Comparison of ENCODE assay signal across 8 cellular contexts in genomic region chr1:236604218-236605029, GRCh38. TPM values are rescaled to one million over a fixed set of nuclear protein-coding genes. Genes with fewer than 3 reads are reported as not detected.
DNase-seq lines count a peak whose midpoint lies in the region; ATAC-seq, FAIRE-seq and TF ChIP-seq lines count a peak whose summit lies in the region.

TSS of gene HEATR1 (minus strand) at chr1:236604516. CDS start at chr1:236604095, 421 bp downstream.

- H4K20me1 ChIP-seq in OCI-LY3 (ENCODE audit: insufficient read depth, low read length) (no peaks in the 10 kb centered on the region), endothelial cell of umbilical vein (replicated peaks; ENCODE audit: control insufficient read depth, extremely low read depth, insufficient read depth, low read length) (no peaks in the 10 kb centered on the region)

- TF ChIP-seq POLR2A in endothelial cell of umbilical vein (IDR thresholded peaks at IDR 0.05; ENCODE audit: low read depth, low read length) = peak; percentile 88

- H3K9ac ChIP-seq in OCI-LY3 (ENCODE audit: low read length) (peak within 1 kb of the TSS; percentile 89), endothelial cell of umbilical vein (replicated peaks; ENCODE audit: extremely low read depth, insufficient read depth, low read length) (peak within 1 kb of the TSS; percentile 82)

- H3K4me2 ChIP-seq in OCI-LY3 (ENCODE audit: low read length) (peak within 1 kb of the TSS; percentile 89), endothelial cell of umbilical vein (ENCODE audit: insufficient read depth, low read length) (peak within 1 kb of the TSS; percentile 94)

- peaks cover 12% of the 10 kb centered on the region for H3K4me1 ChIP-seq in OCI-LY3 (ENCODE audit: low read length)
- peaks cover 14% of the 10 kb centered on the region for H3K4me1 ChIP-seq in endothelial cell of umbilical vein (ENCODE audit: control insufficient read depth, extremely low read depth, insufficient read depth, low read length)

- dilution Hi-C loops in endothelial cell of umbilical vein (cut with MboI; ENCODE audit: extremely low pct_ligation_motif_present, low sequenced_read_pairs) = no loop called here

- H2AFZ ChIP-seq in OCI-LY3 (ENCODE audit: low read depth, low read length) (peak within 1 kb of the TSS; percentile 100), endothelial cell of umbilical vein (ENCODE audit: low read depth, low read length) (peak within 1 kb of the TSS; percentile 84)

- FAIRE-seq in endothelial cell of umbilical vein (lab: Jason Lieb, UNC) = peak; percentile 98

- H3K4me3 ChIP-seq in OCI-LY3 (ENCODE audit: low read length) (peak within 1 kb of the TSS; percentile 93), endothelial cell of umbilical vein (replicated peaks in 1 of 3; ENCODE audit: insufficient read depth in 1 of 3, low read depth in 1 of 3, low read length in 3 of 3) (peak within 1 kb of the TSS; percentile 64 to 86 (median 73))

- H3K9me3 ChIP-seq in OCI-LY3 (ENCODE audit: insufficient read depth, low read length) (no peaks in the 10 kb centered on the region), endothelial cell of umbilical vein (replicated peaks; ENCODE audit: control insufficient read depth, insufficient read depth, low read length) (no peaks in the 10 kb centered on the region)

- intact Hi-C loops in endothelial cell of umbilical vein (cut with micrococcal nuclease) = loop anchor here (1.0 to 10.0 kb wide), 7 partner anchors 81 to 1100 kb away; partner anchors contain the start of genes ACTN2, B3GALNT2, ERO1B and LGALS8

- peak; percentile 98 for ATAC-seq in GM21515 (IDR thresholded peaks at IDR 0.05; ENCODE audit: unreplicated experiment)

- H3K79me2 ChIP-seq in OCI-LY3 (ENCODE audit: low read length) (peaks cover 41% of the 10 kb centered on the region), endothelial cell of umbilical vein (ENCODE audit: control insufficient read depth, insufficient read depth, low read length) (peaks cover 35% of the 10 kb centered on the region)

- H3K27me3 ChIP-seq in OCI-LY3 (ENCODE audit: low read depth, low read length) (peaks cover 1% of the 10 kb centered on the region; the same call in 1 of the 2 replicates), endothelial cell of umbilical vein (ENCODE audit: control insufficient read depth in 2 of 2, insufficient read depth in 2 of 2, low read length in 2 of 2) (no peaks in the 10 kb centered on the region)

- H3K36me3 ChIP-seq in OCI-LY3 (replicated peaks; ENCODE audit: low read depth, low read length) (peaks cover 12% of the 10 kb centered on the region), endothelial cell of umbilical vein (ENCODE audit: control insufficient read depth in 2 of 2, extremely low read depth in 1 of 2, insufficient read depth in 2 of 2, low read length in 2 of 2) (peaks cover 0 to 4% of the 10 kb centered on the region in 2 experiments)

- CTCF ChIA-PET in endothelial cell of umbilical vein (lab: Charles Lee) = interaction anchor here (0.8 to 2.3 kb wide), 9 partner anchors 8 to 958 kb away, joined by 3 to 12 read pairs (median 5); partner anchors contain the start of gene MTR

- peak; percentile 95 for DNase-seq in D341Med (ENCODE audit: low spot score)
- DNase-seq in HuH-7 (ENCODE audit: low spot score) = peak; percentile 85
- peak; percentile 91 for DNase-seq in activated CD8-positive, alpha-beta memory T cell treated with anti-CD3 and anti-CD28 coated beads, Interleukin-2, amount 50 U/mL, for 48 hours
- peak; percentile 97 for DNase-seq in endothelial cell of umbilical vein (ENCODE audit: low read depth, low spot score)
- DNase-seq in midbrain (lab: John Stamatoyannopoulos, UW) = peak; percentile 95
- DNase-seq in stimulated activated CD8-positive, alpha-beta memory T cell treated with anti-CD3 and anti-CD28 coated beads, Interleukin-2, amount 100 ng/mL, for 1 hour (ENCODE audit: low read depth in 2 of 2) = peak; percentile 63 to 74

- TF ChIP-seq CTCF in OCI-LY3 (IDR thresholded peaks at IDR 0.05; ENCODE audit: low read depth, low read length) (no peak; the same call in none of the 2 replicates), endothelial cell of umbilical vein (IDR thresholded peaks at IDR 0.05; ENCODE audit: extremely low read depth in 1 of 2, insufficient read depth in 1 of 2, low read depth in 1 of 2, low read length in 2 of 2) (no peak)

- H3K9me1 ChIP-seq in endothelial cell of umbilical vein (replicated peaks; ENCODE audit: control insufficient read depth, extremely low read depth, insufficient read depth, low read length) = no peaks in the 10 kb centered on the region

- BruUV-seq in endothelial cell of umbilical vein (replicated peaks; lab: Mats Ljungman, UMichigan) = TSS peak; percentile 94

- H3K27ac ChIP-seq in OCI-LY3 (ENCODE audit: low read length) = peak within 1 kb of the TSS; percentile 48
- peak within 1 kb of the TSS; percentile 55 for H3K27ac ChIP-seq in endothelial cell of umbilical vein (ENCODE audit: insufficient read depth, low read depth, low read length)

- POLR2A ChIA-PET in endothelial cell of umbilical vein (lab: Charles Lee) = interaction anchor here (0.7 to 1.4 kb wide), 2 partner anchors 191 to 192 kb away, joined by 3 to 8 read pairs; partner anchors contain the start of gene MTR

TF ChIP-seq in endothelial cell of umbilical vein, 7 proteins besides CTCF, POLR2A, EP300 and RAD21:
- TF ChIP-seq MYC (IDR thresholded peaks at IDR 0.05; ENCODE audit: low read depth, low read length) = peak; percentile 89
- no peak for TF ChIP-seq JUN (IDR thresholded peaks at IDR 0.05; ENCODE audit: borderline replicate concordance, insufficient read depth, insufficient read length, low read depth)
- TF ChIP-seq, protein P1, sequence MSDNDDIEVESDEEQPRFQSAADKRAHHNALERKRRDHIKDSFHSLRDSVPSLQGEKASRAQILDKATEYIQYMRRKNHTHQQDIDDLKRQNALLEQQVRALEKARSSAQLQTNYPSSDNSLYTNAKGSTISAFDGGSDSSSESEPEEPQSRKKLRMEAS (IDR thresholded peaks at IDR 0.05; ENCODE audit: insufficient read depth, insufficient read length) = peak; percentile 86
- no peak for TF ChIP-seq FOS (IDR thresholded peaks at IDR 0.05; ENCODE audit: borderline replicate concordance, insufficient read depth, low read length)
- no peak for TF ChIP-seq GATA2 (IDR thresholded peaks at IDR 0.05; ENCODE audit: insufficient read depth, insufficient read length, low read depth, low read length)
- TF ChIP-seq POLR2AphosphoS5 (IDR thresholded peaks at IDR 0.05; ENCODE audit: insufficient read depth, low read depth, low read length) = peak; percentile 86
- TF ChIP-seq EZH2 (IDR thresholded peaks at IDR 0.05; ENCODE audit: borderline replicate concordance, low read depth, low read length, severe bottlenecking) = no peak

RNA-seq across cellular contexts. Expression of gene HEATR1, which starts in this region (rescaled TPM):
- total RNA-seq in endothelial cell of umbilical vein = 53.8 and 62.0 TPM in 2 replicates
- 6.2 and 8.4 TPM in 2 replicates for polyA plus RNA-seq in endothelial cell of umbilical vein
- polyA plus RNA-seq in endothelial cell of umbilical vein (2011; cell fraction: cytosol; rRNA removed) = 7.7 and 8.0 TPM in 2 replicates
- 38.9 and 47.3 TPM in 2 replicates for polyA plus RNA-seq in endothelial cell of umbilical vein (2011; cell fraction: nucleus; rRNA removed)
- 21.8 and 37.4 TPM in 2 replicates for polyA plus RNA-seq in endothelial cell of umbilical vein (2012)
- 80.0 and 85.7 TPM in 2 replicates for polyA minus RNA-seq in endothelial cell of umbilical vein
- polyA minus RNA-seq in endothelial cell of umbilical vein (2011; cell fraction: cytosol; rRNA and poly(A)+ RNA removed) = 49.4 TPM
- polyA minus RNA-seq in endothelial cell of umbilical vein (2011; cell fraction: nucleus; rRNA and poly(A)+ RNA removed) = 65.3 and 104 TPM in 2 replicates

Comparison
In these comparisons a context has a peak if more than half of its experiments do, and no peak if none do; other contexts are left out.
1. Peak in every context shown above with its lines: DNase-seq, ATAC-seq, H3K4me3 ChIP-seq and H3K27ac ChIP-seq.